Comparison of ENCODE assay signal across 8 cellular contexts in the genomic region with DNA sequence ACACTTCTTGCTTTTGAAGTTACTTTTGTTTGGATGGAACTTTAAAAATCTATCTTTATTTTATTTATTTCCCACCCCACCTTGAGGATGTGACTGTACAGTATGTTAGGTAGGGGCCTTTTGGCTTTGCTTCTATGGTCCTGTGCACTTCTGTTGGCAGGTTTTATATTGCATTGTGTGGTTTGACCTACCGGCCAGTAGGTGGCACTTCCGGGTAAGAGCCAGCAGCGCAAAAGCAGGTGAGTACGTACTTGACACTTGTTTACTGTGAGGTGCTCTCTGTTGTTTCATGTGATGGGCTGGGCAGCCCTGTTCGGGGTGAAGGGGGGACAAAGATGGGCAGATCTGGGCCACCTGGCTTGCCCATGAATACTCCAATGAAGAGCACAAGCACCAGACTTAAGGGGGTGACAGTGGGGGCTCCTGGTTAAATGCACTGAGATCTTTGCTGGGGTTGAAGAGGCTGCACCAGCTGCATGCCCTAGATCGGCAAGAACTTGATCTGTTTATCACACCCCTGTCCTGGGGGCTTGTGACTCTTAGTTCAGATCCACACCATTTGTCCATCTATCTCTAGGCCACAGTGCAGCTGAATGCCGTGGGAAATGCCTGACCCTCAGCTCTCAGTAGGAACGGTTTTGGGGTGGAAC.
DNase-seq lines count a peak whose midpoint lies in the region; ATAC-seq and TF ChIP-seq lines count a peak whose summit lies in the region.

No MANE protein-coding gene starts in this region.

- no peaks in the 10 kb centered on the region for H3K4me1 Mint-ChIP-seq in MCF 10A (ENCODE audit: insufficient read depth, unreplicated experiment)

- CTCF ChIA-PET in MCF 10A (lab: Yijun Ruan, JAX): interaction anchor here (0.6 to 2.3 kb wide), 14 partner anchors 11 to 478 kb away, joined by 3 to 10 read pairs (median 4); no protein-coding TSS in a partner anchor

- no peak overlapping the region for H3K4me3 ChIP-seq in breast epithelium
- H3K4me3 ChIP-seq in fibroblast of pulmonary artery (replicated peaks; ENCODE audit: low read depth, low read length): no peak overlapping the region
- no peak overlapping the region for H3K4me3 ChIP-seq in ascending aorta

- intact Hi-C loops in MCF 10A (cut with micrococcal nuclease) (loop anchor here (2.0 kb wide), 1 partner anchor 474 kb away; no protein-coding TSS in a partner anchor), breast epithelium (cut with DNase I; ENCODE audit: low total_unique reads) (no loop called here), ascending aorta (cut with DNase I) (no loop called here)

- TF ChIP-seq POLR2A in breast epithelium (IDR thresholded peaks at IDR 0.05): no peak

- no peak overlapping the region for H3K27ac ChIP-seq in breast epithelium
- no peak overlapping the region for H3K27ac ChIP-seq in ascending aorta

- H3K36me3 ChIP-seq in breast epithelium (no peaks in the 10 kb centered on the region), ascending aorta (no peaks in the 10 kb centered on the region)

- no TSS peak for BruUV-seq in MCF 10A (replicated peaks; lab: Mats Ljungman, UMichigan)

- peaks cover 91% of the 10 kb centered on the region for H3K27me3 Mint-ChIP-seq in MCF 10A (ENCODE audit: insufficient read depth, unreplicated experiment)

- H3K27me3 ChIP-seq in breast epithelium: no peaks in the 10 kb centered on the region
- H3K27me3 ChIP-seq in ascending aorta: no peaks in the 10 kb centered on the region

- peaks cover 5% of the 10 kb centered on the region for H3K36me3 Mint-ChIP-seq in MCF 10A (ENCODE audit: insufficient read depth, unreplicated experiment)

- TF ChIP-seq CTCF in MCF 10A (IDR thresholded peaks at IDR 0.05; ENCODE audit: unreplicated experiment) (peak; percentile 56), breast epithelium (IDR thresholded peaks at IDR 0.05) (peak in 1 of 3 donors; percentile 16), fibroblast of pulmonary artery (IDR thresholded peaks at IDR 0.05; ENCODE audit: low read length, missing control alignments) (peak; percentile 36), ascending aorta (IDR thresholded peaks at IDR 0.05) (no peak)

- H3K9me3 Mint-ChIP-seq in MCF 10A (ENCODE audit: unreplicated experiment): peaks cover 15% of the 10 kb centered on the region

- peaks cover 17 to 19% of the 10 kb centered on the region in 2 donors for H3K9me3 ChIP-seq in breast epithelium
- peaks cover 6 to 31% of the 10 kb centered on the region in 2 donors for H3K9me3 ChIP-seq in ascending aorta

- POLR2A ChIA-PET in MCF 10A (lab: Yijun Ruan, JAX): interaction anchor here (0.6 kb wide), 1 partner anchor 734 kb away, joined by 6 read pairs; no protein-coding TSS in a partner anchor

- peak; percentile 99 for ATAC-seq in HG02885 (IDR thresholded peaks at IDR 0.05; ENCODE audit: poor library complexity, unreplicated experiment)

- DNase-seq in MCF 10A (ENCODE audit: unreplicated experiment) (peak; percentile 54), breast epithelium (ENCODE audit: low spot score in 2 of 2) (no peak), NCI-H526 (lab: John Stamatoyannopoulos, UW) (peak; percentile 45 to 75), fibroblast of pulmonary artery (ENCODE audit: low read depth) (peak; percentile 6), activated gamma-delta T cell (lab: John Stamatoyannopoulos, UW) (no peak), ascending aorta (ENCODE audit: low spot score in 2 of 2) (no peak)
- no peak for DNase-seq in activated CD4-positive, CD25-positive, alpha-beta regulatory T cell (lab: John Stamatoyannopoulos, UW)

- H3K4me3 Mint-ChIP-seq in MCF 10A (ENCODE audit: unreplicated experiment): no peak overlapping the region

- H3K4me1 ChIP-seq in breast epithelium (no peaks in the 10 kb centered on the region), ascending aorta (no peaks in the 10 kb centered on the region)

- no peak overlapping the region for H3K27ac Mint-ChIP-seq in MCF 10A (ENCODE audit: low read depth, unreplicated experiment)

Comparison
In these comparisons a context has a peak if more than half of its experiments do, and no peak if none do; other contexts are left out.
1. DNase-seq: peak in MCF 10A (single experiment), NCI-H526 (2 of 2) and fibroblast of pulmonary artery (single experiment); none in breast epithelium (0 of 2), activated CD4-positive, CD25-positive, alpha-beta regulatory T cell (0 of 4), activated gamma-delta T cell (single experiment) and ascending aorta (0 of 2).
2. CTCF ChIP-seq: peak in MCF 10A (single experiment) and fibroblast of pulmonary artery (single experiment); none in ascending aorta (0 of 3).